In genomic region chr14:22613091-22613695, GRCh38 we compare ENCODE assay signal across 13 cellular contexts. TPM values are rescaled to one million over a fixed set of nuclear protein-coding genes. Genes with fewer than 3 reads are reported as not detected.
DNase-seq lines count a peak whose midpoint lies in the region; ATAC-seq and TF ChIP-seq lines count a peak whose summit lies in the region.
"Had no signal": no experiment of that assay in that cellular context is flagged by ENCODE, and none has a peak within 500 bp of the region (broad histone marks: within the 10 kb centered on the region; RNA-seq: fewer than 3 reads in every experiment).

No MANE protein-coding gene starts in this region.

- H2BK5ac ChIP-seq in IMR-90 (ENCODE audit: low read depth, low read length, poor library complexity, severe bottlenecking): peak overlapping the region; percentile 68

- H3K27me3 ChIP-seq in IMR-90 (ENCODE audit: control insufficient read depth, insufficient read depth, low read length) (no peaks in the 10 kb centered on the region), kidney epithelial cell (ENCODE audit: control insufficient read depth, insufficient read depth, low read length) (no peaks in the 10 kb centered on the region), subcutaneous abdominal adipose tissue (ENCODE audit: control insufficient read depth in 5 of 5, insufficient read depth in 4 of 5, low read length in 5 of 5) (no peaks in the 10 kb centered on the region)

- H3K14ac ChIP-seq in IMR-90 (replicated peaks; ENCODE audit: low read depth, low read length): peak overlapping the region; percentile 75

- peak overlapping the region; percentile 85 for H3K23ac ChIP-seq in IMR-90 (ENCODE audit: low read depth, low read length)

- peak overlapping the region; percentile 50; the same call in 2 of the 3 replicates for H2BK15ac ChIP-seq in IMR-90 (ENCODE audit: low read depth, low read length)

- in situ Hi-C loops in IMR-90 (cut with MboI; ENCODE audit: low sequenced_read_pairs) (no loop called here), astrocyte of the cerebellum (cut with HindIII; ENCODE audit: low sequenced_read_pairs) (no loop called here)

- TF ChIP-seq RAD21 in IMR-90 (IDR thresholded peaks at IDR 0.05; ENCODE audit: low read length): no peak

- no peaks in the 10 kb centered on the region for H4K20me1 ChIP-seq in IMR-90 (ENCODE audit: insufficient read depth, low read length)

- peak overlapping the region; percentile 57 for H3K27ac ChIP-seq in IMR-90 (ENCODE audit: insufficient read depth, low read length)
- peak overlapping the region; percentile 63 for H3K27ac ChIP-seq in subcutaneous abdominal adipose tissue (ENCODE audit: low read depth, low read length)

- peak overlapping the region; percentile 68; the same call in 1 of the 2 replicates for H3K56ac ChIP-seq in IMR-90 (ENCODE audit: extremely low read depth, insufficient read depth, low read length)

- H3K9me1 ChIP-seq in IMR-90 (ENCODE audit: insufficient read depth, low read length): peaks cover 31% of the 10 kb centered on the region

- H4K8ac ChIP-seq in IMR-90 (ENCODE audit: low read depth in 2 of 2, low read length in 2 of 2): peak overlapping the region; percentile 39 to 76; a peak in 3 of 4 replicates

- peak overlapping the region; percentile 90 for H2BK120ac ChIP-seq in IMR-90 (ENCODE audit: low read depth, low read length)

- peak overlapping the region; percentile 9; the same call in 1 of the 2 replicates for H4K5ac ChIP-seq in IMR-90 (ENCODE audit: low read depth, low read length)

- H3K79me1 ChIP-seq in IMR-90 (ENCODE audit: low read depth in 1 of 2, low read length in 2 of 2): no peaks in the 10 kb centered on the region; a peak in 1 of 4 replicates

- no peak overlapping the region; the same call in 1 of the 2 replicates for H3K4me2 ChIP-seq in IMR-90 (ENCODE audit: low read depth, low read length)

- H3K4me1 ChIP-seq in IMR-90 (ENCODE audit: control insufficient read depth, insufficient read depth, low read length) (peaks cover 7% of the 10 kb centered on the region), subcutaneous abdominal adipose tissue (ENCODE audit: control insufficient read depth in 5 of 5, insufficient read depth in 5 of 5, low read length in 5 of 5) (peaks cover 3 to 19% (median 15%) of the 10 kb centered on the region in 5 donors)

- no peak overlapping the region for H2AFZ ChIP-seq in IMR-90 (replicated peaks; ENCODE audit: low read length, poor library complexity)

- no peak; the same call in 1 of the 2 replicates for ATAC-seq in IMR-90 (ENCODE audit: low read depth)
- no peak for ATAC-seq in GM18907 (IDR thresholded peaks at IDR 0.05; ENCODE audit: unreplicated experiment)
- no peak for ATAC-seq in natural killer cell treated with Interleukin-12 subunit alpha and Interleukin-12 subunit beta and Interleukin-15 and Interleukin-18, amount 100 ng/mL, for 72 hours

- peak overlapping the region; percentile 55 for H2AK9ac ChIP-seq in IMR-90 (replicated peaks; ENCODE audit: low read depth, low read length, poor library complexity)

- peak; percentile 34 for TF ChIP-seq CTCF in IMR-90 (conservative IDR thresholded peaks at IDR 0.05; ENCODE audit: low read depth, low read length)
- peak; percentile 33 for TF ChIP-seq CTCF in astrocyte of the cerebellum (IDR thresholded peaks at IDR 0.05; ENCODE audit: low read depth, low read length, missing control alignments)
- TF ChIP-seq CTCF in kidney epithelial cell (IDR thresholded peaks at IDR 0.05; ENCODE audit: insufficient read depth, low read length, poor library complexity, severe bottlenecking): peak; percentile 33

- DNase-seq in IMR-90: no peak
- DNase-seq in astrocyte of the cerebellum (ENCODE audit: low read depth): no peak
- DNase-seq in kidney epithelial cell (ENCODE audit: low read depth): no peak
- no peak for DNase-seq in germinal center (ENCODE audit: low spot score)
- no peak for DNase-seq in natural killer cell treated with Interleukin-12 subunit alpha and Interleukin-12 subunit beta and Interleukin-15 and Interleukin-18, amount 100 ng/mL, for 72 hours (ENCODE audit: low spot score)
- DNase-seq in NCI-H1436 (lab: John Stamatoyannopoulos, UW): no peak
- DNase-seq: DMS79 treated with DMSO at 0.1 percent for 48 hours, foreskin melanocyte, KBM-7, left ventricle myocardium superior had no signal

- H3K27me3 Mint-ChIP-seq in natural killer cell treated with Interleukin-12 subunit alpha and Interleukin-12 subunit beta and Interleukin-15 and Interleukin-18, amount 100 ng/mL, for 72 hours: no peaks in the 10 kb centered on the region

- WGBS in IMR-90 (ENCODE audit: extremely low coverage in 2 of 2, insufficient read length in 1 of 2), 2 experiments: 58% methylated on average over 1 of the region's 2 CpGs; no CpG with 5 or more reads in 1 of the 2 experiments

- peak overlapping the region; percentile 80 for H4K91ac ChIP-seq in IMR-90 (ENCODE audit: insufficient read depth, low read depth, low read length)

- no peak for TF ChIP-seq POLR2A in IMR-90 (IDR thresholded peaks at IDR 0.05; ENCODE audit: low read depth, low read length)

- peak overlapping the region; percentile 82 for H3K4ac ChIP-seq in IMR-90 (ENCODE audit: low read depth, low read length)

- H3K36me3 Mint-ChIP-seq in natural killer cell treated with Interleukin-12 subunit alpha and Interleukin-12 subunit beta and Interleukin-15 and Interleukin-18, amount 100 ng/mL, for 72 hours: peaks cover 5% of the 10 kb centered on the region

- dilution Hi-C loops in IMR-90 (cut with HindIII; ENCODE audit: low sequenced_read_pairs, unreplicated experiment): no loop called here

- peak overlapping the region; percentile 1; the same call in 1 of the 2 replicates for H3K18ac ChIP-seq in IMR-90 (ENCODE audit: low read depth, low read length)

- H3K36me3 ChIP-seq in IMR-90 (ENCODE audit: control insufficient read depth, insufficient read depth, low read length): peaks cover 31% of the 10 kb centered on the region
- H3K36me3 ChIP-seq in kidney epithelial cell (ENCODE audit: control insufficient read depth, insufficient read depth, low read length): peaks cover 5% of the 10 kb centered on the region
- H3K36me3 ChIP-seq in subcutaneous abdominal adipose tissue (ENCODE audit: control insufficient read depth in 5 of 5, insufficient read depth in 5 of 5, low read length in 5 of 5): peaks cover 0 to 47% (median 35%) of the 10 kb centered on the region in 5 donors

- H3K4me1 Mint-ChIP-seq in natural killer cell treated with Interleukin-12 subunit alpha and Interleukin-12 subunit beta and Interleukin-15 and Interleukin-18, amount 100 ng/mL, for 72 hours (ENCODE audit: low read depth in 2 of 2): no peaks in the 10 kb centered on the region

- peak overlapping the region; percentile 90 for H2AK5ac ChIP-seq in IMR-90 (ENCODE audit: low read depth, low read length)

- H3K9me3 ChIP-seq in IMR-90 (ENCODE audit: control insufficient read depth, insufficient read depth, low read length): no peaks in the 10 kb centered on the region
- no peaks in the 10 kb centered on the region for H3K9me3 ChIP-seq in subcutaneous abdominal adipose tissue (ENCODE audit: control insufficient read depth in 5 of 5, low read length in 5 of 5)

- H3K4me3 ChIP-seq in IMR-90 (ENCODE audit: insufficient read depth, low read depth, low read length) (no peak overlapping the region), astrocyte of the cerebellum (ENCODE audit: low read depth, low read length) (no peak overlapping the region), kidney epithelial cell (ENCODE audit: low read depth, low read length) (no peak overlapping the region), subcutaneous abdominal adipose tissue (ENCODE audit: low read depth in 1 of 5, low read length in 5 of 5) (no peak overlapping the region)

- POLR2A ChIA-PET in IMR-90 (lab: Charles Lee; ENCODE audit: unreplicated experiment): no interaction called here

- no TSS peak for BruUV-seq in IMR-90 (replicated peaks; lab: Mats Ljungman, UMichigan)

- no peak overlapping the region for H3K27ac Mint-ChIP-seq in natural killer cell treated with Interleukin-12 subunit alpha and Interleukin-12 subunit beta and Interleukin-15 and Interleukin-18, amount 100 ng/mL, for 72 hours

- CTCF ChIA-PET in IMR-90 (lab: Yijun Ruan, JAX): interaction anchor here (0.6 kb wide), 1 partner anchor 11 kb away, joined by 4 read pairs; no protein-coding TSS in a partner anchor

- H3K9ac ChIP-seq in IMR-90 (ENCODE audit: low read depth, low read length): no peak overlapping the region
- H3K9ac ChIP-seq in subcutaneous abdominal adipose tissue (ENCODE audit: low read length in 5 of 5): no peak overlapping the region

- intact Hi-C loops in IMR-90 (cut with micrococcal nuclease): no loop called here

- no peak overlapping the region for H3K4me3 Mint-ChIP-seq in natural killer cell treated with Interleukin-12 subunit alpha and Interleukin-12 subunit beta and Interleukin-15 and Interleukin-18, amount 100 ng/mL, for 72 hours

- peak overlapping the region; percentile 67 for H2BK20ac ChIP-seq in IMR-90 (ENCODE audit: low read depth, low read length)

- H3K9me3 Mint-ChIP-seq in natural killer cell treated with Interleukin-12 subunit alpha and Interleukin-12 subunit beta and Interleukin-15 and Interleukin-18, amount 100 ng/mL, for 72 hours: no peaks in the 10 kb centered on the region

TF ChIP-seq in IMR-90, 13 proteins besides CTCF, POLR2A, EP300 and RAD21 (continues in another document):
- TF ChIP-seq MXI1 (IDR thresholded peaks at IDR 0.05; ENCODE audit: borderline replicate concordance, low read depth, low read length): no peak
- TF ChIP-seq NFE2L2 (IDR thresholded peaks at IDR 0.05; ENCODE audit: low read depth, low read length): no peak

RNA-seq across cellular contexts. Expression of gene ABHD4, which starts 15.1 kb away (rescaled TPM):
- total RNA-seq in IMR-90 (2012; rRNA removed): 5.0 and 5.3 TPM in 2 replicates
- 21.8 and 22.0 TPM in 2 replicates for polyA plus RNA-seq in IMR-90 (2012; rRNA removed)
- 13.3 and 23.6 TPM in 2 replicates for polyA plus RNA-seq in IMR-90 (2012; cell fraction: cytosol; rRNA removed)
- polyA plus RNA-seq in IMR-90 (2012; cell fraction: nucleus; rRNA removed; ENCODE audit: low replicate concordance): 22.2 and 25.4 TPM in 2 replicates
- total RNA-seq in kidney epithelial cell: 23.2 and 23.6 TPM in 2 replicates
- 10 to 100 TPM in 1 of 2 donors, 1 to 10 TPM in 1; 8.4 to 36.8 TPM for total RNA-seq in natural killer cell treated with Interleukin-12 subunit alpha and Interleukin-12 subunit beta and Interleukin-15 and Interleukin-18, amount 100 ng/mL, for 72 hours

RNA-seq across cellular contexts. Expression of gene DAD1, which starts 24.2 kb away (rescaled TPM):
- total RNA-seq in IMR-90 (2012; rRNA removed) (396 and 449 TPM in 2 replicates), kidney epithelial cell (328 and 351 TPM in 2 replicates)
- polyA plus RNA-seq in IMR-90 (2012; rRNA removed): 448 and 496 TPM in 2 replicates
- polyA plus RNA-seq in IMR-90 (2012; cell fraction: cytosol; rRNA removed): 412 and 479 TPM in 2 replicates
- 92.7 and 197 TPM in 2 replicates for polyA plus RNA-seq in IMR-90 (2012; cell fraction: nucleus; rRNA removed; ENCODE audit: low replicate concordance)
- total RNA-seq in natural killer cell treated with Interleukin-12 subunit alpha and Interleukin-12 subunit beta and Interleukin-15 and Interleukin-18, amount 100 ng/mL, for 72 hours: 100 to 1,000 TPM; 147 to 221 TPM

RNA-seq across cellular contexts. Expression of gene OR6J1, which starts 31.0 kb away (rescaled TPM):
- total RNA-seq in IMR-90 (2012; rRNA removed) (not detected in 2 replicates), kidney epithelial cell (not detected in 2 replicates)
- polyA plus RNA-seq in IMR-90 (2012; rRNA removed): not detected in 2 replicates
- not detected in 2 replicates for polyA plus RNA-seq in IMR-90 (2012; cell fraction: cytosol; rRNA removed)
- polyA plus RNA-seq in IMR-90 (2012; cell fraction: nucleus; rRNA removed; ENCODE audit: low replicate concordance): not detected in 2 replicates
- not detected for total RNA-seq in natural killer cell treated with Interleukin-12 subunit alpha and Interleukin-12 subunit beta and Interleukin-15 and Interleukin-18, amount 100 ng/mL, for 72 hours
- total RNA-seq: left ventricle myocardium superior had no signal
- polyA plus RNA-seq: adipose tissue had no signal
